29 cellular contexts compared by ENCODE assay signal in genomic region chr1:41641941-41642527, GRCh38.
"Had no signal": no experiment of that assay in that cellular context is flagged by ENCODE, and none has a peak within 500 bp of the region (broad histone marks: within the 10 kb centered on the region; RNA-seq: fewer than 3 reads in every experiment).

No MANE protein-coding gene starts in this region.

- H3K4me3 ChIP-seq: breast epithelium, esophagus muscularis mucosa, heart left ventricle, psoas muscle, sigmoid colon, smooth muscle cell, stomach, thyroid gland, upper lobe of left lung had no signal

- H3K4me1 Mint-ChIP-seq: activated CD4-positive, alpha-beta T cell treated with anti-CD3 and anti-CD28 coated beads, Interleukin-2, amount 10 ng/mL, durations not matched to agents 7 days and 5 days; neural crest cell had no signal

- H3K4me3 Mint-ChIP-seq: activated CD4-positive, alpha-beta T cell treated with anti-CD3 and anti-CD28 coated beads, Interleukin-2, amount 10 ng/mL, durations not matched to agents 7 days and 5 days; activated CD8-positive, alpha-beta memory T cell treated with anti-CD3 and anti-CD28 coated beads, Interleukin-2, amount 10 ng/mL, durations not matched to agents 7 days and 5 days; activated CD8-positive, alpha-beta T cell treated with anti-CD3 and anti-CD28 coated beads, Interleukin-2, amount 10 ng/mL, durations not matched to agents 7 days and 5 days; dendritic cell treated with granulocyte-macrophage colony-stimulating factor and Interleukin-4, amounts not matched to agents 40 ng/mL and 50 ng/mL, for 4 days; immature natural killer cell; naive thymus-derived CD8-positive, alpha-beta T cell; neural crest cell; stimulated activated naive B cell treated with anti-CD40 and anti-IgM and Interleukin-4, amounts not matched to agents 10 μg/mL and 1 μg/mL and 100 μg/mL, for 72 hours; T-helper 1 cell treated with Interleukin-12 subunit alpha and Interleukin-12 subunit beta and Interleukin-4 antibody, amounts not matched to agents 30 μg/mL and 1 μg/mL, for 36 hours had no signal

- H3K9me3 Mint-ChIP-seq: activated CD4-positive, alpha-beta T cell treated with anti-CD3 and anti-CD28 coated beads, Interleukin-2, amount 10 ng/mL, durations not matched to agents 7 days and 5 days; dendritic cell treated with granulocyte-macrophage colony-stimulating factor and Interleukin-4, amounts not matched to agents 40 ng/mL and 50 ng/mL, for 4 days; immature natural killer cell; naive thymus-derived CD8-positive, alpha-beta T cell; neural crest cell; stimulated activated naive B cell treated with anti-CD40 and anti-IgM and Interleukin-4, amounts not matched to agents 10 μg/mL and 1 μg/mL and 100 μg/mL, for 72 hours; T-helper 1 cell treated with Interleukin-12 subunit alpha and Interleukin-12 subunit beta and Interleukin-4 antibody, amounts not matched to agents 30 μg/mL and 1 μg/mL, for 36 hours had no signal

- DNase-seq: activated CD4-positive, alpha-beta T cell treated with anti-CD3 and anti-CD28 coated beads, Interleukin-2, amount 10 ng/mL, durations not matched to agents 7 days and 5 days; activated CD8-positive, alpha-beta memory T cell treated with anti-CD3 and anti-CD28 coated beads, Interleukin-2, amount 10 ng/mL, durations not matched to agents 7 days and 5 days; activated CD8-positive, alpha-beta T cell treated with anti-CD3 and anti-CD28 coated beads, Interleukin-2, amount 10 ng/mL, durations not matched to agents 7 days and 5 days; activated gamma-delta T cell treated with Interleukin-2 at 50 U/mL for 16 hours; activated naive CD4-positive, alpha-beta T cell treated with anti-CD3 and anti-CD28 coated beads, Interleukin-2, amount 50 U/mL, for 16 hours; central memory CD4-positive, alpha-beta T cell; foreskin keratinocyte; heart left ventricle; immature natural killer cell; kidney; left colon; midbrain; naive thymus-derived CD8-positive, alpha-beta T cell; nucleus accumbens; psoas muscle; sigmoid colon; stomach; T-helper 9 cell; thyroid gland; upper lobe of left lung had no signal

- H3K36me3 ChIP-seq: breast epithelium, esophagus muscularis mucosa, heart left ventricle, sigmoid colon, stomach, thyroid gland, upper lobe of left lung had no signal

- H3K27me3 Mint-ChIP-seq: activated CD4-positive, alpha-beta T cell treated with anti-CD3 and anti-CD28 coated beads, Interleukin-2, amount 10 ng/mL, durations not matched to agents 7 days and 5 days; dendritic cell treated with granulocyte-macrophage colony-stimulating factor and Interleukin-4, amounts not matched to agents 40 ng/mL and 50 ng/mL, for 4 days; naive thymus-derived CD8-positive, alpha-beta T cell; stimulated activated naive B cell treated with anti-CD40 and anti-IgM and Interleukin-4, amounts not matched to agents 10 μg/mL and 1 μg/mL and 100 μg/mL, for 72 hours had no signal

- H3K9ac ChIP-seq: parathyroid adenoma had no signal

- H3K4me1 ChIP-seq: breast epithelium, esophagus muscularis mucosa, foreskin keratinocyte, parathyroid adenoma, psoas muscle, sigmoid colon, stomach, thyroid gland had no signal

- H3K79me2 ChIP-seq: parathyroid adenoma had no signal

- H3K9me3 ChIP-seq: breast epithelium, esophagus muscularis mucosa, heart left ventricle, psoas muscle, sigmoid colon, stomach, thyroid gland, upper lobe of left lung had no signal

- ATAC-seq: activated CD8-positive, alpha-beta memory T cell treated with anti-CD3 and anti-CD28 coated beads, Interleukin-2, amount 10 ng/mL, durations not matched to agents 7 days and 5 days; foreskin keratinocyte; left colon; psoas muscle had no signal

- H3K27ac ChIP-seq: breast epithelium, esophagus muscularis mucosa, foreskin keratinocyte, heart left ventricle, parathyroid adenoma, psoas muscle, sigmoid colon, stomach, thyroid gland, upper lobe of left lung, VCaP had no signal

- H3K27ac Mint-ChIP-seq: activated CD8-positive, alpha-beta memory T cell treated with anti-CD3 and anti-CD28 coated beads, Interleukin-2, amount 10 ng/mL, durations not matched to agents 7 days and 5 days; activated CD8-positive, alpha-beta T cell treated with anti-CD3 and anti-CD28 coated beads, Interleukin-2, amount 10 ng/mL, durations not matched to agents 7 days and 5 days; dendritic cell treated with granulocyte-macrophage colony-stimulating factor and Interleukin-4, amounts not matched to agents 40 ng/mL and 50 ng/mL, for 4 days; stimulated activated naive B cell treated with anti-CD40 and anti-IgM and Interleukin-4, amounts not matched to agents 10 μg/mL and 1 μg/mL and 100 μg/mL, for 72 hours; T-helper 1 cell treated with Interleukin-12 subunit alpha and Interleukin-12 subunit beta and Interleukin-4 antibody, amounts not matched to agents 30 μg/mL and 1 μg/mL, for 36 hours had no signal

- H3K4me2 ChIP-seq: smooth muscle cell had no signal

- H3K27me3 ChIP-seq: breast epithelium, esophagus muscularis mucosa, foreskin keratinocyte, heart left ventricle, sigmoid colon, stomach, thyroid gland, upper lobe of left lung had no signal

- H2AFZ ChIP-seq: parathyroid adenoma had no signal
